In genomic region chr5:75921011-75921410, GRCh38 we compare ENCODE assay signal across 33 cellular contexts.
"Had no signal": no experiment of that assay in that cellular context is flagged by ENCODE, and none has a peak within 500 bp of the region (broad histone marks: within the 10 kb centered on the region; RNA-seq: fewer than 3 reads in every experiment).

No MANE protein-coding gene starts in this region.

- H3K27ac ChIP-seq: KMS-11 had no signal

- H3K36me3 ChIP-seq: MG63 had no signal

- H3K9ac ChIP-seq: KMS-11 had no signal

- H3K4me3 ChIP-seq: MG63 had no signal

- DNase-seq: Karpas-422, Kasumi-1, MG63, MM.1S, NCI-H1048, NCI-H1092, NCI-H1092 treated with DMSO at 0.1 percent for 48 hours, NCI-H1105, NCI-H1105 treated with DMSO at 0.1 percent for 48 hours, NCI-H1417, NCI-H1417 treated with DMSO at 0.1 percent for 48 hours, NCI-H1436, NCI-H1436 treated with DMSO at 0.1 percent for 48 hours, NCI-H1694, NCI-H1694 treated with DMSO at 0.1 percent for 48 hours, NCI-H187, NCI-H187 treated with DMSO at 0.1 percent for 48 hours, NCI-H1930, NCI-H2029, NCI-H2029 treated with DMSO at 0.1 percent for 48 hours, NCI-H2081, NCI-H2081 treated with DMSO at 0.1 percent for 48 hours, NCI-H2107, NCI-H2171, NCI-H2171 treated with DMSO at 0.1 percent for 48 hours, NCI-H2227 treated with DMSO at 0.1 percent for 48 hours, NCI-H226, NCI-H345, NCI-H446, NCI-H446 treated with DMSO at 0.1 percent for 48 hours, NCI-H510A, NCI-H510A treated with DMSO at 0.1 percent for 48 hours had no signal

- H3K4me2 ChIP-seq: KMS-11 had no signal

- H3K9me3 ChIP-seq: MG63 had no signal
